ENCODE assay signal across 2 cellular contexts in genomic region chr3:157398598-157398997, GRCh38.
TF ChIP-seq lines count a peak whose summit lies in the region.

No MANE protein-coding gene starts in this region.

TF ChIP-seq in IMR-90, 13 proteins besides CTCF, POLR2A, EP300 and RAD21:
- no peak for TF ChIP-seq RFX5 (IDR thresholded peaks at IDR 0.05; ENCODE audit: low read depth, low read length)
- TF ChIP-seq MAFK (IDR thresholded peaks at IDR 0.05; ENCODE audit: low read depth, low read length) = no peak
- peak; percentile 40; the same call in 1 of the 2 replicates for TF ChIP-seq NFE2L2 (IDR thresholded peaks at IDR 0.05; ENCODE audit: low read depth, low read length)
- no peak for TF ChIP-seq MAZ (IDR thresholded peaks at IDR 0.05; ENCODE audit: borderline replicate concordance, low read depth, low read length)
TF ChIP-seq in IMR-90: peak in this region for 1.

TF ChIP-seq in GM12878, 131 proteins besides CTCF, POLR2A, EP300 and RAD21:
- TF ChIP-seq NR2C2 (IDR thresholded peaks at IDR 0.05; ENCODE audit: borderline replicate concordance, control insufficient read depth, insufficient read length, low read depth) = no peak
- no peak for TF ChIP-seq ZNF217 (IDR thresholded peaks at IDR 0.05)
- no peak for TF ChIP-seq USF1 (IDR thresholded peaks at IDR 0.05; ENCODE audit: borderline replicate concordance, extremely low read length, insufficient read depth, low read depth, low read length)
- TF ChIP-seq NFIC (IDR thresholded peaks at IDR 0.05; ENCODE audit: low read depth, low read length) = no peak
